Comparison of ENCODE assay signal across 8 cellular contexts in genomic region chr20:17505664-17506517, GRCh38. TPM values are rescaled to one million over a fixed set of nuclear protein-coding genes. Genes with fewer than 3 reads are reported as not detected.
DNase-seq lines count a peak whose midpoint lies in the region; ATAC-seq and TF ChIP-seq lines count a peak whose summit lies in the region.

No MANE protein-coding gene starts in this region.

- H3K27ac ChIP-seq in smooth muscle cell (ENCODE audit: low read depth), result peak overlapping the region; percentile 72

- H3K4me1 ChIP-seq in smooth muscle cell (ENCODE audit: low read depth), result no peaks in the 10 kb centered on the region

- peak; percentile 25 for ATAC-seq in HG03045 (IDR thresholded peaks at IDR 0.05; ENCODE audit: unreplicated experiment)
- ATAC-seq in GM21367 (IDR thresholded peaks at IDR 0.05; ENCODE audit: unreplicated experiment), result no peak
- no peak for ATAC-seq in GM21515 (IDR thresholded peaks at IDR 0.05; ENCODE audit: unreplicated experiment)

- H3K4me2 ChIP-seq in smooth muscle cell, result peak overlapping the region; percentile 92

- H3K4me3 ChIP-seq in AG10803 (ENCODE audit: low read length) (peak overlapping the region; percentile 69), fibroblast of mammary gland (ENCODE audit: control insufficient read depth, low read depth, low read length) (peak overlapping the region; percentile 45), smooth muscle cell (peak overlapping the region; percentile 51)

- H3K27me3 ChIP-seq in smooth muscle cell (ENCODE audit: low read depth), result no peaks in the 10 kb centered on the region

- DNase-seq in AG10803 (ENCODE audit: low read depth), result peak; percentile 10
- DNase-seq in activated CD8-positive, alpha-beta memory T cell treated with anti-CD3 and anti-CD28 coated beads for 4 hours (ENCODE audit: low read depth in 2 of 2), result peak; percentile 40 to 63
- DNase-seq in fibroblast of mammary gland (ENCODE audit: low read depth), result peak; percentile 70
- no peak for DNase-seq in smooth muscle cell (lab: John Stamatoyannopoulos, UW; ENCODE audit: unreplicated experiment)
- no peak for DNase-seq in kidney glomerular epithelial cell (lab: John Stamatoyannopoulos, UW)

- H4K20me1 ChIP-seq in smooth muscle cell (ENCODE audit: low read depth), result no peaks in the 10 kb centered on the region

- peak overlapping the region; percentile 67 for H2AFZ ChIP-seq in smooth muscle cell (ENCODE audit: low read depth)

- no peaks in the 10 kb centered on the region for H3K36me3 ChIP-seq in smooth muscle cell (ENCODE audit: low read depth)

- WGBS in smooth muscle cell (ENCODE audit: low lambda C conversion rate), result 73% methylated on average over 19 of the region's 19 CpGs

- no peaks in the 10 kb centered on the region for H3K9me3 ChIP-seq in smooth muscle cell (replicated peaks; ENCODE audit: low read depth)

- TF ChIP-seq CTCF in AG10803 (conservative IDR thresholded peaks at IDR 0.05; ENCODE audit: low read length), result no peak
- TF ChIP-seq CTCF in fibroblast of mammary gland (conservative IDR thresholded peaks at IDR 0.05; ENCODE audit: control insufficient read depth, insufficient read depth, low read depth, low read length), result no peak
- TF ChIP-seq CTCF in smooth muscle cell (IDR thresholded peaks at IDR 0.05; ENCODE audit: borderline replicate concordance, insufficient read depth, poor library complexity, severe bottlenecking), result no peak

- H3K79me2 ChIP-seq in smooth muscle cell (ENCODE audit: low read depth), result no peaks in the 10 kb centered on the region

- H3K9ac ChIP-seq in smooth muscle cell (ENCODE audit: low read depth), result no peak overlapping the region

- peaks cover 6% of the 10 kb centered on the region for H3F3A ChIP-seq in smooth muscle cell (ENCODE audit: low read depth)

RNA-seq across cellular contexts. Expression of gene BFSP1, which starts 25.3 kb away (rescaled TPM):
- 0.76 and 1.0 TPM in 2 replicates for total RNA-seq in smooth muscle cell
- polyA plus RNA-seq in smooth muscle cell, result 1.3 and 1.6 TPM in 2 replicates

Comparison
In these comparisons a context has a peak if more than half of its experiments do, and no peak if none do; other contexts are left out.
1. DNase-seq: peak in AG10803 (single experiment), activated CD8-positive, alpha-beta memory T cell treated with anti-CD3 and anti-CD28 coated beads for 4 hours (2 of 2) and fibroblast of mammary gland (single experiment); none in smooth muscle cell (single experiment) and kidney glomerular epithelial cell (single experiment).
2. Peak in every context shown above with its lines, with median percentiles within 50 percentile points of each other: H3K4me3 ChIP-seq.